ENCODE assay signal across 33 cellular contexts in genomic region chr2:235224410-235224809, GRCh38.
"Had no signal": no experiment of that assay in that cellular context is flagged by ENCODE, and none has a peak within 500 bp of the region (broad histone marks: within the 10 kb centered on the region; RNA-seq: fewer than 3 reads in every experiment).

No MANE protein-coding gene starts in this region.

- H3K27ac ChIP-seq: KMS-11, PC-9, RWPE1, SJCRH30 had no signal

- H3K9ac ChIP-seq: KMS-11 had no signal

- H3K4me3 ChIP-seq: MG63, PC-9, SJCRH30 had no signal

- H3K36me3 ChIP-seq: MG63, SJCRH30 had no signal

- H2AFZ ChIP-seq: PC-9 had no signal

- H3K27me3 ChIP-seq: MG63, SJCRH30 had no signal

- H3K4me2 ChIP-seq: KMS-11, PC-9 had no signal

- ATAC-seq: Panc1, Right ventricle myocardium inferior had no signal

- H3K9me3 ChIP-seq: MG63, SJCRH30 had no signal

- DNase-seq: Karpas-422, KBM-7, MG63, NCI-H1048, NCI-H1092 treated with DMSO at 0.1 percent for 48 hours, NCI-H1105 treated with DMSO at 0.1 percent for 48 hours, NCI-H1417, NCI-H1436, NCI-H146, NCI-H1694, NCI-H187, NCI-H1930, NCI-H2029 treated with DMSO at 0.1 percent for 48 hours, NCI-H2081 treated with DMSO at 0.1 percent for 48 hours, NCI-H2107, NCI-H2171, NCI-H226, NCI-H446 treated with DMSO at 0.1 percent for 48 hours, NCI-H510A, NCI-H524, NCI-H526, NCI-H748 treated with DMSO at 0.1 percent for 48 hours, NCI-H82, PC-9, SHP77, SIG-M5, SJCRH30, SW 1271 had no signal

- FAIRE-seq: RCC 7860 had no signal
